8 cellular contexts compared by ENCODE assay signal in the genomic region with DNA sequence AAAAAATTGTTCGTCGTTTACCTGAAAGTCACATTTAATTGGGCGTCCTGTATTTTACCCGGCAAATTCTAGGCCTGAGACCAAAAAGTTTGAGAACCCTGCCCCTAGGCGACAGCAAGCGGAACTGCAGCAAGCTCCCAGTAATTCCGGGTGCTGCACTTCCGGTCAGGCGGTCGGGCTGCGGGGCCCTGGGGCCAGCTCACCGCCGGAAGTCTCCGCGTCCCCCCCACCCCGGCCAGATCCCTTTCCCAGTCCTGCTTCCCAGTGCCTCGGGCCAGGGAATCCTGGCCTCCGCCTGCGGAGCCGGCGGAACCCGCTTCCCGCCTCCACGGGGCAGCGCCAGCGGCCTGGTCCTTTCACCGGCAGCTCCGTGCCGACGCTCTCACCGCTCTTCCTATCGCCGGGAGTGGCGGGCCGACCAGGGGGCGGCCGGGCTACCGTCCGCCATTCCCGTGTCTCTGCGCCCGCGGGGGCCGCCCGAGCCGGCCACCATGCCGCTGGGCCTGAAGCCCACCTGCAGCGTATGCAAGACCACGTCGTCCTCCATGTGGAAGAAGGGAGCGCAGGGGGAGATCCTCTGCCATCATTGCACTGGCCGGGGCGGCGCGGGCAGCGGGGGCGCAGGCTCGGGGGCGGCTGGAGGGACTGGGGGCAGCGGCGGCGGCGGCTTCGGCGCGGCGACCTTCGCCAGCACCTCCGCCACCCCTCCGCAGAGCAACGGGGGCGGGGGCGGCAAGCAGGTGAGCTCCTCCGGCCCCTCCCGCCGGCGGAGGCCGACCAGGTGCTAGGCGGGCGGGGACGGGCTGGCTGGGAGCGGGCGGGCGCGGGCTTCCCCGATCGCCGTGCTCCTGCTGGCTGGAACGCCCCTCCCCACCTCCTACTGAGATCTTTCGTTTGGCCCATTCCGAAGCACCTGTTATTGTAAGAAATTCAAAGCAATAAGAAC. TPM values are rescaled to one million over a fixed set of nuclear protein-coding genes. Genes with fewer than 3 reads are reported as not detected.
A peak's percentile ranks its signal among the peaks of the same experiment; 100 is the strongest.
DNase-seq lines count a peak whose midpoint lies in the region; ATAC-seq and TF ChIP-seq lines count a peak whose summit lies in the region.

A gene with protein sequence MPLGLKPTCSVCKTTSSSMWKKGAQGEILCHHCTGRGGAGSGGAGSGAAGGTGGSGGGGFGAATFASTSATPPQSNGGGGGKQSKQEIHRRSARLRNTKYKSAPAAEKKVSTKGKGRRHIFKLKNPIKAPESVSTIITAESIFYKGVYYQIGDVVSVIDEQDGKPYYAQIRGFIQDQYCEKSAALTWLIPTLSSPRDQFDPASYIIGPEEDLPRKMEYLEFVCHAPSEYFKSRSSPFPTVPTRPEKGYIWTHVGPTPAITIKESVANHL (plus strand): TSS at position 244 of the 946 bp plus-strand sequence. CDS start 248 bp downstream, at position 492.

- DNase-seq in GM13977 (ENCODE audit: low spot score): peak; percentile 91
- peak; percentile 97 for DNase-seq in NCI-H146 (lab: John Stamatoyannopoulos, UW)
- DNase-seq in amniotic stem cell (lab: John Stamatoyannopoulos, UW): peak; percentile 87
- peak; percentile 94 for DNase-seq in left cardiac atrium
- peak; percentile 83 for DNase-seq in progenitor cell of endocrine pancreas (ENCODE audit: low spot score, unreplicated experiment)
- DNase-seq in ureter (ENCODE audit: low spot score): peak; percentile 94

- no peaks in the 10 kb centered on the region for H3K27me3 Mint-ChIP-seq in T-helper 1 cell treated with Interleukin-12 subunit alpha and Interleukin-12 subunit beta and Interleukin-4 antibody, amounts not matched to agents 30 μg/mL and 1 μg/mL, for 36 hours (ENCODE audit: low read depth)
- no peaks in the 10 kb centered on the region for H3K27me3 Mint-ChIP-seq in progenitor cell of endocrine pancreas

- H3K9me3 Mint-ChIP-seq in T-helper 1 cell treated with Interleukin-12 subunit alpha and Interleukin-12 subunit beta and Interleukin-4 antibody, amounts not matched to agents 30 μg/mL and 1 μg/mL, for 36 hours: no peaks in the 10 kb centered on the region
- peaks cover 3% of the 10 kb centered on the region for H3K9me3 Mint-ChIP-seq in progenitor cell of endocrine pancreas (ENCODE audit: low read depth)

- peak; percentile 96 for TF ChIP-seq CTCF in GM13977 (IDR thresholded peaks at IDR 0.05; ENCODE audit: extremely low read depth, insufficient read depth, missing control alignments)
- peak; percentile 85 for TF ChIP-seq CTCF in progenitor cell of endocrine pancreas (IDR thresholded peaks at IDR 0.05; ENCODE audit: unreplicated experiment)

- intact Hi-C loops in left cardiac atrium (cut with DNase I): loop anchor here in 1 of 2 donors (2.0 to 10.0 kb wide), 3 partner anchors 203 to 573 kb away; partner anchors contain the start of genes ANKIB1, KRIT1 and LRRD1

- ATAC-seq in HG02870 (IDR thresholded peaks at IDR 0.05; ENCODE audit: unreplicated experiment) (peak; percentile 89), left cardiac atrium (peak; percentile 99)

- peak within 1 kb of the TSS; percentile 92 for H3K4me3 Mint-ChIP-seq in T-helper 1 cell treated with Interleukin-12 subunit alpha and Interleukin-12 subunit beta and Interleukin-4 antibody, amounts not matched to agents 30 μg/mL and 1 μg/mL, for 36 hours
- H3K4me3 Mint-ChIP-seq in progenitor cell of endocrine pancreas (ENCODE audit: low read depth): peak within 1 kb of the TSS; percentile 85

- H3K4me1 Mint-ChIP-seq in T-helper 1 cell treated with Interleukin-12 subunit alpha and Interleukin-12 subunit beta and Interleukin-4 antibody, amounts not matched to agents 30 μg/mL and 1 μg/mL, for 36 hours (ENCODE audit: low read depth): peaks cover 8% of the 10 kb centered on the region
- H3K4me1 Mint-ChIP-seq in progenitor cell of endocrine pancreas (ENCODE audit: low read depth): peaks cover 19% of the 10 kb centered on the region

- peaks cover 11% of the 10 kb centered on the region for H3K36me3 Mint-ChIP-seq in T-helper 1 cell treated with Interleukin-12 subunit alpha and Interleukin-12 subunit beta and Interleukin-4 antibody, amounts not matched to agents 30 μg/mL and 1 μg/mL, for 36 hours (ENCODE audit: low read depth)
- peaks cover 7% of the 10 kb centered on the region for H3K36me3 Mint-ChIP-seq in progenitor cell of endocrine pancreas (ENCODE audit: insufficient read depth)

- H3K27ac Mint-ChIP-seq in T-helper 1 cell treated with Interleukin-12 subunit alpha and Interleukin-12 subunit beta and Interleukin-4 antibody, amounts not matched to agents 30 μg/mL and 1 μg/mL, for 36 hours: peak within 1 kb of the TSS; percentile 96
- H3K27ac Mint-ChIP-seq in progenitor cell of endocrine pancreas: peak within 1 kb of the TSS; percentile 95

- in situ Hi-C loops in GM13977 (cut with MboI; ENCODE audit: low pct_unique_long_range_greater_than_20kb, low sequenced_read_pairs, unreplicated experiment): loop anchor here (25.0 kb wide), 1 partner anchor 610 kb away; no protein-coding TSS in a partner anchor

RNA-seq across cellular contexts. Expression of the gene that starts here (rescaled TPM):
- 10 to 100 TPM; 16.1 to 18.2 TPM for total RNA-seq in left cardiac atrium
- 51.0 and 55.0 TPM in 2 replicates for total RNA-seq in progenitor cell of endocrine pancreas
- total RNA-seq in ureter: 54.0 TPM

Comparison
In these comparisons a context has a peak if more than half of its experiments do, and no peak if none do; other contexts are left out.
1. Peak in every context shown above with its lines: DNase-seq and ATAC-seq.